ENCODE assay signal across 27 cellular contexts in the genomic region with DNA sequence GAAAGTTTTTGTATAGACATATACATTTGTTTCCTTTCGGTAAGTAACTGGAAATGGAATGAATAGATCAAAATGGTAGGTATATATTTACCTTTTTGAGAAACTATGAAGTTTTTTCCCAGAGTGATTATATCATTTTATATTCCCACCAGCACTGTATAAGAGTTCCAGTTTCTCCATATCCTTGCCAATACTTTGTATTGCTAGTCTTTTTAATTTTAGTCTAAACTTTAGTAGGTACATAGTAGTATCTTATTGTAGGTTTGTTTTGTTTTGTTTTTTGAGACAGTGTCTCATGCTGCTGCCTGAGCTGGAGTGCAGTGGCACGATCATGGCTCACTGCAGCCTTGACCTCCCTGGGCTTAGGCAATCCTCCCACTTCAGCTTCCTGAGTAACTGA.
"Had no signal": no experiment of that assay in that cellular context is flagged by ENCODE, and none has a peak within 500 bp of the region (broad histone marks: within the 10 kb centered on the region; RNA-seq: fewer than 3 reads in every experiment).

No MANE protein-coding gene starts in this region.

- ATAC-seq: stimulated activated effector memory CD8-positive, alpha-beta T cell treated with anti-CD3 and anti-CD28 coated beads, Interleukin-12 subunit alpha, Interleukin-12 subunit beta, amount 100 ng/mL, for 72 hours; stimulated activated memory B cell treated with anti-CD40 and anti-IgM and Interleukin-4, amounts not matched to agents 10 μg/mL and 1 μg/mL and 100 μg/mL, for 72 hours; stimulated activated naive B cell treated with anti-CD40 and anti-IgM and Interleukin-4, amounts not matched to agents 10 μg/mL and 1 μg/mL and 100 μg/mL, for 72 hours; stimulated activated naive CD8-positive, alpha-beta T cell treated with anti-CD3 and anti-CD28 coated beads, Interleukin-15, amount 100 ng/mL, for 72 hours; stimulated activated naive CD8-positive, alpha-beta T cell treated with anti-CD3 and anti-CD28 coated beads, Interleukin-15, Interleukin-2, amounts not matched to agents 100 U/mL and 50 U/mL, for 24 hours; upper lobe of right lung had no signal

- DNase-seq: stimulated activated CD4-positive, alpha-beta T cell treated with anti-CD3 and anti-CD28 coated beads, Interleukin-2, amount 100 ng/mL, for 48 hours; stimulated activated CD4-positive, alpha-beta T cell treated with anti-CD3 and anti-CD28 coated beads, Interleukin-4, amount 100 ng/mL, for 1 hour; stimulated activated CD4-positive, alpha-beta T cell treated with anti-CD3 and anti-CD28 coated beads, Interleukin-4, amount 100 ng/mL, for 24 hours; stimulated activated CD4-positive, alpha-beta T cell treated with anti-CD3 and anti-CD28 coated beads, Interleukin-4, amount 100 ng/mL, for 4 hours; stimulated activated CD8-positive, alpha-beta memory T cell treated with anti-CD3 and anti-CD28 coated beads, Interleukin-4, amount 100 ng/mL, for 48 hours; stimulated activated naive B cell treated with anti-CD40 and anti-IgM and Interleukin-4, amounts not matched to agents 10 μg/mL and 1 μg/mL and 100 μg/mL, for 72 hours; stimulated activated naive CD4-positive, alpha-beta T cell; stimulated activated naive CD4-positive, alpha-beta T cell treated with Interleukin-2 at 50 U/mL for 16 hours; stimulated activated naive CD8-positive, alpha-beta T cell treated with anti-CD3 and anti-CD28 coated beads, Interleukin-15, amount 100 ng/mL, for 72 hours; stimulated activated naive CD8-positive, alpha-beta T cell treated with anti-CD3 and anti-CD28 coated beads, Interleukin-15, Interleukin-2, amounts not matched to agents 100 U/mL and 50 U/mL, for 24 hours; stomach; substantia nigra; testis; thyroid gland; tibial artery; transverse colon; trophoblast cell; upper lobe of left lung; upper lobe of right lung; uterus had no signal

- FAIRE-seq: urothelium cell line had no signal

- H3K4me3 ChIP-seq: stomach, suprapubic skin, testis, thoracic aorta, thyroid gland, tibial artery, tibial nerve, transverse colon, upper lobe of left lung, upper lobe of right lung, uterus, vagina had no signal

- H3K9me3 ChIP-seq: stomach, suprapubic skin, testis, thoracic aorta, thyroid gland, tibial nerve, transverse colon, upper lobe of left lung, upper lobe of right lung, uterus, vagina had no signal

- H3K27me3 ChIP-seq: stomach, suprapubic skin, testis, thyroid gland, tibial artery, tibial nerve, transverse colon, upper lobe of left lung, upper lobe of right lung, uterus, vagina had no signal

- H3K36me3 ChIP-seq: uterus had no signal

- H3K27ac ChIP-seq: stomach, suprapubic skin, testis, thoracic aorta, thyroid gland, tibial artery, tibial nerve, transverse colon, upper lobe of left lung, upper lobe of right lung, uterus, vagina had no signal

- H3K4me1 ChIP-seq: stomach, suprapubic skin, testis, thyroid gland, tibial nerve, transverse colon, upper lobe of left lung, upper lobe of right lung, uterus, vagina had no signal
